ENCODE assay signal across 14 cellular contexts in the genomic region with DNA sequence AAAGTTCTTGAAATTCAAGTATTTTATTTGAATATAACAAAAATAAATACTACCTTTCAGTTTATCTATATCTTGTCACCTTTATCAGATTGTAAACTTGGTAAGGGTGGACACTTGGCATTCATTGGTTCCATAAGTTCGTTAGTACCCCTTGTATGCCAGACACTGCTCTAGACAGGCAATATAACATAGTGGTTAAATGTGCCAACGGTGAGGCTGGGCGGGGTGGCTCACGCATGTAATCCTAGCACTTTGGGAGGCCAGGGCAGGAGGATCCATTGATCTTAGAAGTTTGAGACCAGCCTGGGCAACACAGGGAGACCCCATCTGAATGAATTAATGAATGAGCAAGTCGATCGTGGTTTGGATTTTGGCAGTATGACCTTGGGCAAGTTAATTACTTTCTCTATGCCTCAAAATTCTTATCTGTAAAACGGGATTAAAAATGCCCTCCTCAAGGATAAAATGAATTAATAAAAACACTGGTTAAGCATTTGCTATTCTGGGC. TPM values are rescaled to one million over a fixed set of nuclear protein-coding genes. Genes with fewer than 3 reads are reported as not detected.
A peak's percentile ranks its signal among the peaks of the same experiment; 100 is the strongest.
DNase-seq lines count a peak whose midpoint lies in the region; FAIRE-seq and TF ChIP-seq lines count a peak whose summit lies in the region.
"Had no signal": no experiment of that assay in that cellular context is flagged by ENCODE, and none has a peak within 500 bp of the region (broad histone marks: within the 10 kb centered on the region; RNA-seq: fewer than 3 reads in every experiment).

No MANE protein-coding gene starts in this region.

- peaks cover 2% of the 10 kb centered on the region for H3K4me1 ChIP-seq in CD4-positive, alpha-beta memory T cell (ENCODE audit: insufficient read depth, low read length)
- H3K4me1 ChIP-seq in MM.1S (ENCODE audit: low read length), result peaks cover 6% of the 10 kb centered on the region; the same call in 1 of the 2 replicates
- H3K4me1 ChIP-seq: parathyroid adenoma had no signal

- peaks cover 6% of the 10 kb centered on the region for H3F3A ChIP-seq in MM.1S (ENCODE audit: insufficient read depth, low read length)

- intact Hi-C loops in CD4-positive, alpha-beta memory T cell (cut with micrococcal nuclease), result loop anchor here (10.0 kb wide), 1 partner anchor 395 kb away; the partner anchor contains the start of gene AGO1

- H3K27me3 Mint-ChIP-seq in CD4-positive, alpha-beta memory T cell, result no peaks in the 10 kb centered on the region
- no peaks in the 10 kb centered on the region for H3K27me3 Mint-ChIP-seq in chondrocyte (ENCODE audit: low read depth)
- no peaks in the 10 kb centered on the region for H3K27me3 Mint-ChIP-seq in osteocyte (ENCODE audit: unreplicated experiment)

- DNase-seq in CD4-positive, alpha-beta memory T cell, result no peak
- DNase-seq in MM.1S (no peak), chondrocyte (ENCODE audit: low spot score) (no peak), osteocyte (ENCODE audit: extremely low spot score, unreplicated experiment) (no peak), NCI-H446 treated with DMSO at 0.1 percent for 48 hours (lab: John Stamatoyannopoulos, UW) (no peak), GM19239 (ENCODE audit: insufficient read length, low spot score) (no peak), WERI-Rb-1 (no peak), OCI-M2 (lab: John Stamatoyannopoulos, UW; ENCODE audit: unreplicated experiment) (no peak)
- DNase-seq: glutamatergic neuron, left lung, NCI-H2171, OCI-M1 had no signal

- FAIRE-seq in GM19239 (lab: Jason Lieb, UNC), result no peak
- FAIRE-seq: endometrium had no signal

- peaks cover 9 to 26% (median 17%) of the 10 kb centered on the region in 4 donors for H3K4me1 Mint-ChIP-seq in CD4-positive, alpha-beta memory T cell
- peaks cover 34% of the 10 kb centered on the region for H3K4me1 Mint-ChIP-seq in chondrocyte (ENCODE audit: low read depth)
- peaks cover 7% of the 10 kb centered on the region for H3K4me1 Mint-ChIP-seq in osteocyte (ENCODE audit: unreplicated experiment)

- peaks cover 17 to 31% of the 10 kb centered on the region in 2 donors for H3K36me3 Mint-ChIP-seq in CD4-positive, alpha-beta memory T cell
- H3K36me3 Mint-ChIP-seq in chondrocyte (ENCODE audit: low read depth) (peaks cover 10% of the 10 kb centered on the region), osteocyte (ENCODE audit: unreplicated experiment) (peaks cover 9% of the 10 kb centered on the region)

- no peaks in the 10 kb centered on the region for H3K9me3 ChIP-seq in CD4-positive, alpha-beta memory T cell (ENCODE audit: control insufficient read depth in 1 of 2, low read length in 2 of 2)
- H3K9me3 ChIP-seq in MM.1S (replicated peaks; ENCODE audit: insufficient read depth, low read length) (no peaks in the 10 kb centered on the region), WERI-Rb-1 (ENCODE audit: severe bottlenecking) (no peaks in the 10 kb centered on the region)
- H3K9me3 ChIP-seq: left lung had no signal

- CTCF ChIA-PET in CD4-positive, alpha-beta memory T cell (lab: Charles Lee; ENCODE audit: partially characterized antibody), result interaction anchor here (0.8 to 1.5 kb wide), 3 partner anchors 10 to 63 kb away, joined by 3 to 5 read pairs (median 3); no protein-coding TSS in a partner anchor

- H3K27me3 ChIP-seq in CD4-positive, alpha-beta memory T cell (ENCODE audit: insufficient read depth, low read length), result no peaks in the 10 kb centered on the region
- H3K27me3 ChIP-seq in MM.1S (replicated peaks; ENCODE audit: insufficient read depth, low read length) (no peaks in the 10 kb centered on the region), WERI-Rb-1 (ENCODE audit: insufficient read depth, low read depth, severe bottlenecking) (no peaks in the 10 kb centered on the region)
- H3K27me3 ChIP-seq: left lung had no signal

- H3K79me2 ChIP-seq in MM.1S (ENCODE audit: low read length), result peaks cover 62% of the 10 kb centered on the region

- H3K9me2 ChIP-seq in MM.1S (replicated peaks; ENCODE audit: insufficient read depth, low read length), result no peaks in the 10 kb centered on the region

- no peak overlapping the region for H3K9ac ChIP-seq in MM.1S (ENCODE audit: low read length)
- H3K9ac ChIP-seq: parathyroid adenoma had no signal

- H3K9me3 Mint-ChIP-seq in CD4-positive, alpha-beta memory T cell, result no peaks in the 10 kb centered on the region
- H3K9me3 Mint-ChIP-seq in chondrocyte (ENCODE audit: low read depth), result no peaks in the 10 kb centered on the region
- H3K9me3 Mint-ChIP-seq in osteocyte (ENCODE audit: unreplicated experiment), result no peaks in the 10 kb centered on the region

- H3K4me3 ChIP-seq in CD4-positive, alpha-beta memory T cell (ENCODE audit: low read length in 2 of 2), result no peak overlapping the region
- H3K4me3 ChIP-seq in MM.1S (ENCODE audit: low read length) (no peak overlapping the region), WERI-Rb-1 (ENCODE audit: low read depth, low read length) (no peak overlapping the region)
- H3K4me3 ChIP-seq: left lung had no signal

- POLR2A ChIA-PET in CD4-positive, alpha-beta memory T cell (lab: Charles Lee; ENCODE audit: partially characterized antibody), result no interaction called here

- TF ChIP-seq CTCF in MM.1S (IDR thresholded peaks at IDR 0.05; ENCODE audit: low read length) (no peak), chondrocyte (IDR thresholded peaks at IDR 0.05) (no peak), osteocyte (IDR thresholded peaks at IDR 0.05) (no peak), WERI-Rb-1 (IDR thresholded peaks at IDR 0.05; ENCODE audit: low read depth, low read length) (no peak)

- H3K4me2 ChIP-seq in MM.1S (ENCODE audit: low read depth, low read length), result no peak overlapping the region

- H3K27ac ChIP-seq in CD4-positive, alpha-beta memory T cell (ENCODE audit: low read depth, low read length), result peak overlapping the region; percentile 21
- H3K27ac ChIP-seq in MM.1S (ENCODE audit: low read length), result peak overlapping the region; percentile 2; the same call in 1 of the 2 replicates
- H3K27ac ChIP-seq in WERI-Rb-1, result no peak overlapping the region
- H3K27ac ChIP-seq: parathyroid adenoma had no signal

- H2AFZ ChIP-seq in MM.1S (ENCODE audit: low read length), result no peak overlapping the region
- H2AFZ ChIP-seq: parathyroid adenoma had no signal

- peaks cover 21% of the 10 kb centered on the region for H3K36me3 ChIP-seq in CD4-positive, alpha-beta memory T cell (ENCODE audit: insufficient read depth, low read length)
- H3K36me3 ChIP-seq in MM.1S (replicated peaks; ENCODE audit: insufficient read depth, low read length), result peaks cover 3% of the 10 kb centered on the region; the same call in 1 of the 2 replicates
- H3K36me3 ChIP-seq in WERI-Rb-1, result peaks cover 34% of the 10 kb centered on the region

- no peaks in the 10 kb centered on the region for H4K20me1 ChIP-seq in MM.1S (ENCODE audit: insufficient read depth, low read length)

- peak overlapping the region; percentile 31 to 83 (median 65) for H3K27ac Mint-ChIP-seq in CD4-positive, alpha-beta memory T cell
- H3K27ac Mint-ChIP-seq in chondrocyte (ENCODE audit: unreplicated experiment) (peak overlapping the region; percentile 68), osteocyte (ENCODE audit: unreplicated experiment) (peak overlapping the region; percentile 51)

- no peak overlapping the region for H3K4me3 Mint-ChIP-seq in CD4-positive, alpha-beta memory T cell
- H3K4me3 Mint-ChIP-seq in chondrocyte (ENCODE audit: unreplicated experiment) (no peak overlapping the region), osteocyte (ENCODE audit: unreplicated experiment) (no peak overlapping the region)

RNA-seq across cellular contexts. Expression of gene SH3D21, which starts 26.3 kb away (rescaled TPM):
- total RNA-seq in CD4-positive, alpha-beta memory T cell, result 1 to 10 TPM; 3.2 to 3.3 TPM
- not detected for polyA plus RNA-seq in CD4-positive, alpha-beta memory T cell
- 9.4 to 15.0 TPM (median 10.8 TPM) in 3 replicates for total RNA-seq in chondrocyte
- total RNA-seq in osteocyte, result 5.1 and 6.4 TPM in 2 replicates

RNA-seq across cellular contexts. Expression of gene EVA1B, which starts 43.6 kb away (rescaled TPM):
- total RNA-seq in CD4-positive, alpha-beta memory T cell, result 1 to 10 TPM; 6.3 to 7.3 TPM
- polyA plus RNA-seq in CD4-positive, alpha-beta memory T cell, result 1 to 10 TPM; 5.2 to 8.1 TPM
- 55.7 to 88.4 TPM (median 85.2 TPM) in 3 replicates for total RNA-seq in chondrocyte
- 113 and 115 TPM in 2 replicates for total RNA-seq in osteocyte

RNA-seq across cellular contexts. Expression of gene THRAP3, which starts 55.6 kb away (rescaled TPM):
- total RNA-seq in CD4-positive, alpha-beta memory T cell, result 100 to 1,000 TPM; 127 to 130 TPM
- 10 to 100 TPM; 58.5 to 98.6 TPM for polyA plus RNA-seq in CD4-positive, alpha-beta memory T cell
- total RNA-seq in chondrocyte (88.7 to 106 TPM (median 106 TPM) in 3 replicates), osteocyte (117 and 118 TPM in 2 replicates)
